Comparison of ENCODE assay signal across 17 cellular contexts in genomic region chr7:107372298-107372697, GRCh38.
DNase-seq lines count a peak whose midpoint lies in the region; ATAC-seq and TF ChIP-seq lines count a peak whose summit lies in the region.
"Had no signal": no experiment of that assay in that cellular context is flagged by ENCODE, and none has a peak within 500 bp of the region (broad histone marks: within the 10 kb centered on the region; RNA-seq: fewer than 3 reads in every experiment).

No MANE protein-coding gene starts in this region.

- peaks cover 2 to 7% of the 10 kb centered on the region in 2 experiments for H3K36me3 ChIP-seq in SK-N-SH (replicated peaks in 1 of 2; ENCODE audit: control insufficient read depth in 1 of 2, insufficient read depth in 2 of 2, low read length in 1 of 2)
- peaks cover 0 to 33% (median 0%) of the 10 kb centered on the region in 6 donors for H3K36me3 ChIP-seq in spleen

- no peaks in the 10 kb centered on the region for H3K27me3 ChIP-seq in SK-N-SH (ENCODE audit: insufficient read depth)
- no peaks in the 10 kb centered on the region for H3K27me3 ChIP-seq in spleen (replicated peaks in 1 of 7)

- peaks cover 5% of the 10 kb centered on the region; the same call in 1 of the 2 replicates for H3K79me2 ChIP-seq in SK-N-SH (ENCODE audit: insufficient read depth)

- no peak for ATAC-seq in HG03025 (IDR thresholded peaks at IDR 0.05; ENCODE audit: low FRiP score, unreplicated experiment)
- ATAC-seq: esophagus mucosa; GM23338; HepG2; natural killer cell treated with Interleukin-12 subunit alpha and Interleukin-12 subunit beta and Interleukin-15 and Interleukin-18, amount 100 ng/mL, for 72 hours had no signal

- H3K27ac ChIP-seq in SK-N-SH (ENCODE audit: low read depth in 2 of 2, low read length in 1 of 2), result peak overlapping the region in 1 of 2 experiments; percentile 83; a peak in 3 of 4 replicates
- no peak overlapping the region for H3K27ac ChIP-seq in spleen

- no peak for TF ChIP-seq EP300 in SK-N-SH (IDR thresholded peaks at IDR 0.05; ENCODE audit: borderline replicate concordance in 1 of 2, low read depth in 1 of 2, low read length in 1 of 2)

- peak overlapping the region; percentile 38; the same call in 1 of the 2 replicates for H3K4me2 ChIP-seq in SK-N-SH
- H3K4me2 ChIP-seq: GM23338 had no signal

- peak; percentile 80 for DNase-seq in EH (ENCODE audit: low read depth)
- no peak for DNase-seq in SK-N-SH
- DNase-seq in epithelial cell of esophagus (ENCODE audit: low read depth), result peak; percentile 41
- peak; percentile 37 for DNase-seq in non-pigmented ciliary epithelial cell (ENCODE audit: low read depth)
- no peak for DNase-seq in spleen
- no peak for DNase-seq in NCI-H1105 (lab: John Stamatoyannopoulos, UW)
- no peak for DNase-seq in GM20000 (ENCODE audit: low spot score)
- DNase-seq: activated CD4-positive, alpha-beta T cell treated with anti-CD3 and anti-CD28 coated beads for 4 hours; activated naive CD8-positive, alpha-beta T cell treated with anti-CD3 and anti-CD28 coated beads for 36 hours; NCI-H1105 treated with DMSO at 0.1 percent for 48 hours; stimulated activated CD4-positive, alpha-beta T cell treated with anti-CD3 and anti-CD28 coated beads, Interleukin-4, amount 100 ng/mL, for 4 hours; T-helper 9 cell had no signal

- CTCF ChIA-PET in SK-N-SH (lab: Yijun Ruan, JAX), result interaction anchor here (1.6 to 2.4 kb wide), 4 partner anchors 11 to 91 kb away, joined by 3 to 9 read pairs (median 6); no protein-coding TSS in a partner anchor

- 47% methylated on average over 1 of the region's 1 CpG for WGBS in SK-N-SH (ENCODE audit: low lambda C conversion rate)
- WGBS in spleen, 5 donors, result 78 to 92% (median 85%) methylated on average over 1 of the region's 1 CpG

- POLR2A ChIA-PET in SK-N-SH (lab: Yijun Ruan, JAX), result no interaction called here

- TF ChIP-seq CTCF in SK-N-SH (IDR thresholded peaks at IDR 0.05) (no peak), epithelial cell of esophagus (IDR thresholded peaks at IDR 0.05; ENCODE audit: insufficient read depth, low read depth, low read length, missing control alignments) (no peak), spleen (IDR thresholded peaks at IDR 0.05 in 8 of 11, conservative IDR thresholded peaks at IDR 0.05 in 3 of 11) (no peak), GM20000 (IDR thresholded peaks at IDR 0.05; ENCODE audit: extremely low read depth, missing control alignments) (no peak)

- TF ChIP-seq POLR2A in spleen (IDR thresholded peaks at IDR 0.05), result no peak

- H3F3A ChIP-seq in SK-N-SH (replicated peaks; ENCODE audit: insufficient read depth), result peaks cover 23% of the 10 kb centered on the region

- 0 out of 2 replicates have a peak overlapping the region, but pooled peaks have one; percentile 6 for H3K9ac ChIP-seq in SK-N-SH

- intact Hi-C loops in spleen (cut with DNase I; ENCODE audit: low total_unique reads), result no loop called here

- H3K4me3 ChIP-seq in SK-N-SH (ENCODE audit: low read depth in 2 of 2, low read length in 1 of 2) (no peak overlapping the region), epithelial cell of esophagus (ENCODE audit: low read length) (no peak overlapping the region), spleen (no peak overlapping the region)
- H3K4me3 ChIP-seq: GM23338 had no signal

- peaks cover 4% of the 10 kb centered on the region; the same call in 1 of the 2 replicates for H4K20me1 ChIP-seq in SK-N-SH (ENCODE audit: insufficient read depth)

- TF ChIP-seq RAD21 in SK-N-SH (IDR thresholded peaks at IDR 0.05; ENCODE audit: low read length), result no peak

- H3K9me3 ChIP-seq in SK-N-SH (0 out of 2 replicates have a peak, but pooled peaks cover 5% of the 10 kb centered on the region), spleen (no peaks in the 10 kb centered on the region)

- no peak overlapping the region for H2AFZ ChIP-seq in SK-N-SH (ENCODE audit: low read depth)
- H2AFZ ChIP-seq: GM23338 had no signal

- no peaks in the 10 kb centered on the region for H3K9me2 ChIP-seq in SK-N-SH

- H3K4me1 ChIP-seq in SK-N-SH (ENCODE audit: control insufficient read depth in 1 of 2, insufficient read depth in 2 of 2, low read depth in 1 of 2, low read length in 1 of 2) (peaks cover 0 to 6% of the 10 kb centered on the region in 2 experiments; a peak in 2 of 4 replicates), spleen (no peaks in the 10 kb centered on the region)

TF ChIP-seq in SK-N-SH, 30 proteins besides CTCF, POLR2A, EP300 and RAD21 (continues in another document):
- TF ChIP-seq RCOR1 (IDR thresholded peaks at IDR 0.05; ENCODE audit: low read length), result no peak
- no peak for TF ChIP-seq SIN3A (IDR thresholded peaks at IDR 0.05; ENCODE audit: borderline replicate concordance, low read depth, low read length)
- no peak for TF ChIP-seq EZH2phosphoT487 (IDR thresholded peaks at IDR 0.05; ENCODE audit: borderline replicate concordance, low read depth)
- TF ChIP-seq FOXJ3 (CRISPR knock-in tag; IDR thresholded peaks at IDR 0.05), result no peak
- TF ChIP-seq POLR2AphosphoS5 (IDR thresholded peaks at IDR 0.05; ENCODE audit: low read depth, low read length), result no peak
- no peak for TF ChIP-seq USF1 (IDR thresholded peaks at IDR 0.05; ENCODE audit: borderline replicate concordance, low read depth)
- TF ChIP-seq ZBTB33 (IDR thresholded peaks at IDR 0.05; ENCODE audit: borderline replicate concordance, low read depth), result no peak
- no peak for TF ChIP-seq ELF1 (IDR thresholded peaks at IDR 0.05)
- no peak for TF ChIP-seq IRF3 (IDR thresholded peaks at IDR 0.05; ENCODE audit: low read depth, low read length)
- no peak for TF ChIP-seq FOXM1 (IDR thresholded peaks at IDR 0.05; ENCODE audit: low read depth)
- no peak for TF ChIP-seq RXRA (IDR thresholded peaks at IDR 0.05; ENCODE audit: borderline replicate concordance, low read depth)
- peak; percentile 24; the same call in 1 of the 2 replicates for TF ChIP-seq TEAD4 (IDR thresholded peaks at IDR 0.05; ENCODE audit: borderline replicate concordance, insufficient read depth)
- no peak for TF ChIP-seq CHD2 (IDR thresholded peaks at IDR 0.05; ENCODE audit: low read length, partially characterized antibody)
- TF ChIP-seq JUND (IDR thresholded peaks at IDR 0.05), result peak; percentile 63
- no peak for TF ChIP-seq NFIC (IDR thresholded peaks at IDR 0.05; ENCODE audit: borderline replicate concordance)
- TF ChIP-seq TAF1 (IDR thresholded peaks at IDR 0.05; ENCODE audit: borderline replicate concordance, low read depth, low read length), result no peak
- no peak for TF ChIP-seq USF2 (IDR thresholded peaks at IDR 0.05; ENCODE audit: borderline replicate concordance, low read depth, low read length)
- TF ChIP-seq NRF1 (IDR thresholded peaks at IDR 0.05; ENCODE audit: low read depth, low read length), result no peak
- peak; percentile 95 for TF ChIP-seq MEF2A (IDR thresholded peaks at IDR 0.05; ENCODE audit: borderline replicate concordance, low read depth)
- TF ChIP-seq MAX (IDR thresholded peaks at IDR 0.05; ENCODE audit: low read depth), result no peak
- TF ChIP-seq FOSL2 (IDR thresholded peaks at IDR 0.05; ENCODE audit: borderline replicate concordance, low read depth), result peak; percentile 69; the same call in 1 of the 2 replicates

Comparison
In these comparisons a context has a peak if more than half of its experiments do, and no peak if none do; other contexts are left out.
1. DNase-seq: peak in EH (single experiment), epithelial cell of esophagus (single experiment) and non-pigmented ciliary epithelial cell (single experiment); none in SK-N-SH (single experiment), spleen (single experiment), NCI-H1105 (single experiment) and GM20000 (single experiment).